Comparison of ENCODE assay signal across 8 cellular contexts in genomic region chr15:66851226-66852063, GRCh38.
A peak's percentile ranks its signal among the peaks of the same experiment; 100 is the strongest.
DNase-seq lines count a peak whose midpoint lies in the region; ATAC-seq, FAIRE-seq and TF ChIP-seq lines count a peak whose summit lies in the region.

No MANE protein-coding gene starts in this region.

- H3K27me3 ChIP-seq in HepG2 (ENCODE audit: control insufficient read depth in 1 of 2, insufficient read depth in 2 of 2, low read length in 2 of 2), result peaks cover 4 to 16% of the 10 kb centered on the region in 2 experiments; a peak in 4 of 5 replicates

- POLR2A ChIA-PET in HepG2 (lab: Yijun Ruan, JAX), result interaction anchor here (0.9 to 1.5 kb wide), 3 partner anchors 72 to 270 kb away, joined by 3 to 7 read pairs (median 3); no protein-coding TSS in a partner anchor

- H3K27ac ChIP-seq in HepG2 (ENCODE audit: extremely low read length, insufficient read depth, low read length), result no peak overlapping the region

- no peaks in the 10 kb centered on the region for H3K9me3 ChIP-seq in HepG2 (ENCODE audit: low read length)

- FAIRE-seq in HepG2 (lab: Jason Lieb, UNC), result no peak

- TF ChIP-seq EP300 in HepG2 (IDR thresholded peaks at IDR 0.05; ENCODE audit: low read depth in 2 of 2, low read length in 2 of 2) (no peak), HepG2 (CRISPR knock-in tag; IDR thresholded peaks at IDR 0.05; ENCODE audit: borderline replicate concordance) (no peak)

- ATAC-seq in HG02642 (IDR thresholded peaks at IDR 0.05; ENCODE audit: poor library complexity, unreplicated experiment), result peak; percentile 81
- peak; percentile 87 for ATAC-seq in HepG2
- no peak for ATAC-seq in HG03469 (IDR thresholded peaks at IDR 0.05; ENCODE audit: unreplicated experiment)

- in situ Hi-C loops in HepG2 (cut with HindIII; ENCODE audit: extremely low pct_ligation_motif_present, low pct_unique_long_range_greater_than_20kb), result no loop called here

- H3K79me2 ChIP-seq in HepG2 (ENCODE audit: insufficient read depth, low read length), result no peaks in the 10 kb centered on the region

- peak overlapping the region in 1 of 3 experiments; percentile 48; a peak in 3 of 6 replicates for H3K4me3 ChIP-seq in HepG2 (replicated peaks in 1 of 3; ENCODE audit: insufficient read depth in 1 of 3, low read depth in 2 of 3, low read length in 3 of 3)

- H3K4me2 ChIP-seq in HepG2 (ENCODE audit: low read depth, low read length), result peak overlapping the region; percentile 71

- WGBS in HepG2 (ENCODE audit: low lambda C conversion rate), result 13% methylated on average over 13 of the region's 29 CpGs

- TF ChIP-seq RAD21 in HepG2 (CRISPR knock-in tag; IDR thresholded peaks at IDR 0.05), result peak; percentile 83

- no TSS peak for BruUV-seq in HepG2 (replicated peaks; lab: Mats Ljungman, UMichigan)

- H3K9ac ChIP-seq in HepG2 (ENCODE audit: insufficient read depth, low read depth, low read length), result peak overlapping the region; percentile 16; the same call in 1 of the 2 replicates

- CTCF ChIA-PET in HepG2 (lab: Yijun Ruan, JAX; ENCODE audit: low intra/inter-chr PET ratio, low total read pairs), result interaction anchor here (1.0 to 2.2 kb wide), 6 partner anchors 11 to 248 kb away, joined by 3 to 19 read pairs (median 7); no protein-coding TSS in a partner anchor

- H3K36me3 ChIP-seq in HepG2 (replicated peaks in 1 of 2; ENCODE audit: control insufficient read depth in 1 of 2, insufficient read depth in 2 of 2, low read length in 2 of 2), result no peaks in the 10 kb centered on the region

- TF ChIP-seq POLR2A in HepG2 (IDR thresholded peaks at IDR 0.05; ENCODE audit: insufficient read depth in 1 of 2, low read depth in 2 of 2, low read length in 2 of 2), result no peak

- H2AFZ ChIP-seq in HepG2 (ENCODE audit: low read length), result no peak overlapping the region

- H3K4me1 ChIP-seq in HepG2 (ENCODE audit: insufficient read depth, low read length), result peaks cover 36% of the 10 kb centered on the region

- intact Hi-C loops in HepG2 (cut with micrococcal nuclease; ENCODE audit: unreplicated experiment), result loop anchor here (1.0 to 5.0 kb wide), 4 partner anchors 13 to 248 kb away; no protein-coding TSS in a partner anchor

- DNase-seq in DMS53 treated with DMSO at 0.1 percent for 48 hours (lab: John Stamatoyannopoulos, UW; ENCODE audit: unreplicated experiment), result peak; percentile 60
- peak; percentile 37 for DNase-seq in NCI-H446 treated with DMSO at 0.1 percent for 48 hours (lab: John Stamatoyannopoulos, UW)
- DNase-seq in activated CD4-positive, alpha-beta T cell treated with anti-CD3 and anti-CD28 coated beads for 1 hour, result peak; percentile 63
- DNase-seq in cerebellar cortex (ENCODE audit: low spot score), result peak; percentile 84
- DNase-seq in HepG2 (ENCODE audit: low spot score), result peak; percentile 32
- DNase-seq in stimulated activated CD4-positive, alpha-beta T cell treated with anti-CD3 and anti-CD28 coated beads, Interleukin-2, amount 100 ng/mL, for 4 hours (ENCODE audit: low read depth), result peak; percentile 61

- peak; percentile 95 for TF ChIP-seq CTCF in HepG2 (CRISPR knock-in tag; IDR thresholded peaks at IDR 0.05)

- H4K20me1 ChIP-seq in HepG2 (ENCODE audit: insufficient read depth, low read length), result no peaks in the 10 kb centered on the region

TF ChIP-seq in HepG2, 621 proteins besides CTCF, POLR2A, EP300 and RAD21 (continues in another document):
- TF ChIP-seq KDM1A (CRISPR knock-in tag; IDR thresholded peaks at IDR 0.05) (no peak), NAIF1 (CRISPR knock-in tag; IDR thresholded peaks at IDR 0.05; ENCODE audit: borderline replicate concordance) (no peak), RXRA (CRISPR knock-in tag; IDR thresholded peaks at IDR 0.05) (0 out of 2 replicates have a peak, but pooled peaks have one; percentile 54), PBX3 (CRISPR knock-in tag; IDR thresholded peaks at IDR 0.05; ENCODE audit: borderline replicate concordance) (no peak), E2F2 (CRISPR knock-in tag; IDR thresholded peaks at IDR 0.05; ENCODE audit: borderline replicate concordance) (0 out of 2 replicates have a peak, but pooled peaks have one; percentile 50), MAZ (IDR thresholded peaks at IDR 0.05; ENCODE audit: borderline replicate concordance, low read depth, low read length) (no peak), MAZ (CRISPR knock-in tag; IDR thresholded peaks at IDR 0.05; ENCODE audit: low read depth) (peak; percentile 44; the same call in 1 of the 2 replicates), ZNF788 (CRISPR knock-in tag; IDR thresholded peaks at IDR 0.05; ENCODE audit: borderline replicate concordance) (peak; percentile 40; the same call in 1 of the 2 replicates), ZSCAN21 (CRISPR knock-in tag; IDR thresholded peaks at IDR 0.05; ENCODE audit: borderline replicate concordance) (0 out of 2 replicates have a peak, but pooled peaks have one; percentile 41), NRL (CRISPR knock-in tag; IDR thresholded peaks at IDR 0.05; ENCODE audit: borderline replicate concordance) (0 out of 2 replicates have a peak, but pooled peaks have one; percentile 31), CBX5 (CRISPR knock-in tag; IDR thresholded peaks at IDR 0.05; ENCODE audit: borderline replicate concordance) (peak; percentile 20; the same call in 1 of the 2 replicates), ZFP36 (IDR thresholded peaks at IDR 0.05; ENCODE audit: borderline replicate concordance, low read depth, low read length, partially characterized antibody) (no peak), TEAD3 (CRISPR knock-in tag; optimal IDR thresholded peaks at IDR 0.05; ENCODE audit: borderline replicate concordance) (peak; percentile 39), KDM2A (CRISPR knock-in tag; IDR thresholded peaks at IDR 0.05; ENCODE audit: borderline replicate concordance, low read depth) (peak; percentile 79), PATZ1 (CRISPR knock-in tag; IDR thresholded peaks at IDR 0.05) (0 out of 2 replicates have a peak, but pooled peaks have one; percentile 36)
- TF ChIP-seq, protein P1, sequence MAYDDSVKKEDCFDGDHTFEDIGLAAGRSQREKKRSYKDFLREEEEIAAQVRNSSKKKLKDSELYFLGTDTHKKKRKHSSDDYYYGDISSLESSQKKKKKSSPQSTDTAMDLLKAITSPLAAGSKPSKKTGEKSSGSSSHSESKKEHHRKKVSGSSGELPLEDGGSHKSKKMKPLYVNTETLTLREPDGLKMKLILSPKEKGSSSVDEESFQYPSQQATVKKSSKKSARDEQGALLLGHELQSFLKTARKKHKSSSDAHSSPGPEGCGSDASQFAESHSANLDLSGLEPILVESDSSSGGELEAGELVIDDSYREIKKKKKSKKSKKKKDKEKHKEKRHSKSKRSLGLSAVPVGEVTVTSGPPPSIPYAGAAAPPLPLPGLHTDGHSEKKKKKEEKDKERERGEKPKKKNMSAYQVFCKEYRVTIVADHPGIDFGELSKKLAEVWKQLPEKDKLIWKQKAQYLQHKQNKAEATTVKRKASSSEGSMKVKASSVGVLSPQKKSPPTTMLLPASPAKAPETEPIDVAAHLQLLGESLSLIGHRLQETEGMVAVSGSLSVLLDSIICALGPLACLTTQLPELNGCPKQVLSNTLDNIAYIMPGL (CRISPR knock-in tag; IDR thresholded peaks at IDR 0.05; ENCODE audit: borderline replicate concordance in 1 of 2, low read depth in 1 of 2), result 0 out of 4 replicates have a peak, but pooled peaks of 1 of the 2 experiments have one; percentile 48

Comparison
In these comparisons a context has a peak if more than half of its experiments do, and no peak if none do; other contexts are left out.
1. DNase-seq: peak in every context shown above with its lines; median percentile 84 in cerebellar cortex; 63 in activated CD4-positive, alpha-beta T cell treated with anti-CD3 and anti-CD28 coated beads for 1 hour; 61 in stimulated activated CD4-positive, alpha-beta T cell treated with anti-CD3 and anti-CD28 coated beads, Interleukin-2, amount 100 ng/mL, for 4 hours; 60 in DMS53 treated with DMSO at 0.1 percent for 48 hours; 37 in NCI-H446 treated with DMSO at 0.1 percent for 48 hours; 32 in HepG2.